ENCODE assay signal across 18 cellular contexts in genomic region chr3:46375814-46376213, GRCh38. TPM values are rescaled to one million over a fixed set of nuclear protein-coding genes. Genes with fewer than 3 reads are reported as not detected.
"Had no signal": no experiment of that assay in that cellular context is flagged by ENCODE, and none has a peak within 500 bp of the region (broad histone marks: within the 10 kb centered on the region; RNA-seq: fewer than 3 reads in every experiment).

No MANE protein-coding gene starts in this region.

- H3K4me3 Mint-ChIP-seq: activated B cell treated with CpG ODN at 0.5 μM for 24 hours; stimulated activated memory B cell treated with anti-CD40 and anti-IgM and Interleukin-4, amounts not matched to agents 10 μg/mL and 1 μg/mL and 100 μg/mL, for 72 hours had no signal

- H3K4me1 ChIP-seq: parathyroid adenoma, uterus had no signal

- H3K27me3 ChIP-seq: thyroid gland, uterus had no signal

- H3K4me3 ChIP-seq: dorsolateral prefrontal cortex, mucosa of descending colon, thyroid gland, uterus had no signal

- H3K27me3 Mint-ChIP-seq: stimulated activated memory B cell treated with anti-CD40 and anti-IgM and Interleukin-4, amounts not matched to agents 10 μg/mL and 1 μg/mL and 100 μg/mL, for 72 hours had no signal

- ATAC-seq: esophagus mucosa; left lobe of liver; mucosa of descending colon; naive thymus-derived CD4-positive, alpha-beta T cell; SK-N-SH treated with all-trans-retinoic acid at 6 μM for 48 hours; stimulated activated memory B cell treated with anti-CD40 and anti-IgM and Interleukin-4, amounts not matched to agents 10 μg/mL and 1 μg/mL and 100 μg/mL, for 72 hours had no signal

- H3K9me3 ChIP-seq: mucosa of descending colon, neutrophil, thyroid gland, uterus had no signal

- H3K36me3 ChIP-seq: neutrophil, thyroid gland, uterus had no signal

- H3K27ac ChIP-seq: dorsolateral prefrontal cortex, neutrophil, parathyroid adenoma, thyroid gland, uterus had no signal

- H3K9ac ChIP-seq: parathyroid adenoma had no signal

- H3K79me2 ChIP-seq: parathyroid adenoma had no signal

- H3K9me3 Mint-ChIP-seq: activated B cell treated with CpG ODN at 0.5 μM for 24 hours; activated T-cell treated with anti-CD3 and anti-CD28 coated beads, Interleukin-2, amount 50 U/mL, for 72 hours; naive thymus-derived CD4-positive, alpha-beta T cell; stimulated activated memory B cell treated with anti-CD40 and anti-IgM and Interleukin-4, amounts not matched to agents 10 μg/mL and 1 μg/mL and 100 μg/mL, for 72 hours had no signal

- H2AFZ ChIP-seq: parathyroid adenoma had no signal

- H3K36me3 Mint-ChIP-seq: stimulated activated memory B cell treated with anti-CD40 and anti-IgM and Interleukin-4, amounts not matched to agents 10 μg/mL and 1 μg/mL and 100 μg/mL, for 72 hours had no signal

- H3K27ac Mint-ChIP-seq: activated B cell treated with CpG ODN at 0.5 μM for 24 hours; activated T-cell treated with anti-CD3 and anti-CD28 coated beads, Interleukin-2, amount 50 U/mL, for 72 hours; stimulated activated memory B cell treated with anti-CD40 and anti-IgM and Interleukin-4, amounts not matched to agents 10 μg/mL and 1 μg/mL and 100 μg/mL, for 72 hours had no signal

- DNase-seq: activated B cell treated with CpG ODN at 0.5 μM for 24 hours; activated CD4-positive, alpha-beta T cell treated with anti-CD3 and anti-CD28 coated beads, Interleukin-2, amount 50 U/mL, for 4 hours; activated CD8-positive, alpha-beta memory T cell treated with anti-CD3 and anti-CD28 coated beads, Interleukin-2, amount 50 U/mL, for 48 hours; dorsolateral prefrontal cortex; mucosa of descending colon; naive thymus-derived CD4-positive, alpha-beta T cell; stimulated activated CD4-positive, alpha-beta T cell treated with anti-CD3 and anti-CD28 coated beads, Interleukin-2, amount 100 ng/mL, for 24 hours; thyroid gland; uterus had no signal

RNA-seq across cellular contexts. Expression of gene CCR5, which starts 5.1 kb away (rescaled TPM):
- total RNA-seq: renal cortical epithelial cell had no signal
- polyA plus RNA-seq: naive thymus-derived CD4-positive, alpha-beta T cell had no signal

RNA-seq across cellular contexts. Expression of gene CCR2, which starts 21.9 kb away (rescaled TPM):
- total RNA-seq: renal cortical epithelial cell had no signal

RNA-seq across cellular contexts. Expression of gene CCRL2, which starts 31.2 kb away (rescaled TPM):
- total RNA-seq: renal cortical epithelial cell had no signal
- polyA plus RNA-seq: keratinocyte had no signal
